In the genomic region with DNA sequence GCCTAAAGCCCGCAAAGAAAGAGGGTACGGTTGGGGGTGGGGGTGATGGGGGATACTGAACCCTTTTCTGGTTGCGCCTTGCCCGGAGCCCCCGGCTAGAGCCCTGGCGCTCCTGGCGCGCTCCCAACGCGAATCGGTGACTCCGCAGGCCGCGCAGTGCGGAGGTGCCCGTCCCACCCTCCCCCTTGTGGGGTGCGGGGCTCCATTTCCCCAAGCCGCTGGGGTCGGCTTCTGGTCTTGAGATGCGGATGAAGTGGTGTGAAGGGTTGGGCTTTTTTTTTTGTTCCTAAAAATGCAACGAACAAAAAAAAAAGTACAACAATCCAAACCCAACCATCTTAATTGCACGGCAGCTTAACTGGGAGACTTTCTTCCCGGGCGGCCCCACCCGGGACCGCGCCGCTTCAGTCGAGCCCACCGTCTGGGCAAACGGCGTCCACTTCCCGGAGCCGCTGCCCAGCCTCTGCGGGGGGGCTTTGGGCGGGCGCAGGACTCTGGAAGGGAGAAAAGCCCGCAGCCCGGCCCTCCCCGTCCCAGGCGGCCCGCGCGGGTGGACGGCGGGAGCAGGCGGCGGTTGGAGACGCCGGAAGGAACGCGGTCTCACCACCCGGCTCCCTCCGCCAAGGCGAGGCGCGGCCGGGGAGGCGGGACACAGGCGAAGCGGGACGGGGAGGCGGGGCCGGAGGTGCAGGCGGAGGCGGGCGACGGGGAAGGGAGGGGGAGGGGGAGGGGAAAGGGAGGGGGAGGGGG, we compare ENCODE assay signal across 8 cellular contexts. TPM values are rescaled to one million over a fixed set of nuclear protein-coding genes. Genes with fewer than 3 reads are reported as not detected.
DNase-seq lines count a peak whose midpoint lies in the region; ATAC-seq and TF ChIP-seq lines count a peak whose summit lies in the region.

No MANE protein-coding gene starts in this region.

- peaks cover 40% of the 10 kb centered on the region for H3K4me1 Mint-ChIP-seq in chondrocyte (ENCODE audit: low read depth)

- H3K9me3 Mint-ChIP-seq in chondrocyte (ENCODE audit: low read depth): no peaks in the 10 kb centered on the region

- ATAC-seq in GM18505 (IDR thresholded peaks at IDR 0.05; ENCODE audit: unreplicated experiment): peak; percentile 58
- ATAC-seq in HG03039 (IDR thresholded peaks at IDR 0.05; ENCODE audit: unreplicated experiment): peak; percentile 54
- peak; percentile 78 for ATAC-seq in left colon

- peak overlapping the region; percentile 66 for H3K27ac Mint-ChIP-seq in chondrocyte (ENCODE audit: unreplicated experiment)

- peaks cover 11% of the 10 kb centered on the region for H3K36me3 Mint-ChIP-seq in chondrocyte (ENCODE audit: low read depth)

- peak; percentile 34 for TF ChIP-seq CTCF in chondrocyte (IDR thresholded peaks at IDR 0.05)

- intact Hi-C loops in left colon (cut with DNase I, micrococcal nuclease): loop anchor here in 1 of 2 donors (5.0 to 10.0 kb wide), 4 partner anchors 91 to 918 kb away; no protein-coding TSS in a partner anchor

- H3K4me3 Mint-ChIP-seq in chondrocyte (ENCODE audit: unreplicated experiment): peak overlapping the region; percentile 71

- H3K27me3 Mint-ChIP-seq in chondrocyte (ENCODE audit: low read depth): no peaks in the 10 kb centered on the region

- peak; percentile 67 for DNase-seq in 8988T
- DNase-seq in NCI-H226: peak; percentile 82
- DNase-seq in activated CD4-positive, alpha-beta T cell treated with anti-CD3 and anti-CD28 coated beads for 4 hours: peak; percentile 87 to 92
- DNase-seq in chondrocyte (ENCODE audit: low spot score): peak; percentile 97
- DNase-seq in left colon: peak; percentile 93 to 96
- peak; percentile 68 to 72 for DNase-seq in stimulated activated CD4-positive, alpha-beta T cell treated with anti-CD3 and anti-CD28 coated beads, Interleukin-1b, Interleukin-23, amount 100 ng/mL, for 1 hour (ENCODE audit: low read depth in 2 of 2)

- peak; percentile 55 for TF ChIP-seq POLR2A in GM18505 (IDR thresholded peaks at IDR 0.05; ENCODE audit: borderline replicate concordance, extremely low read depth, insufficient read depth, insufficient read length)

RNA-seq across cellular contexts. Expression of gene TRIM13, which starts 0.5 kb away (rescaled TPM):
- total RNA-seq in chondrocyte (24.4 to 30.8 TPM (median 27.7 TPM) in 3 replicates), left colon (10 to 100 TPM; 26.0 to 32.8 TPM)

RNA-seq across cellular contexts. Expression of gene KCNRG, which starts 18.9 kb away (rescaled TPM):
- total RNA-seq in chondrocyte (0.22 to 0.59 TPM (median 0.36 TPM) in 3 replicates), left colon (under 1 TPM; 0.55 to 0.92 TPM)

Comparison
In these comparisons a context has a peak if more than half of its experiments do, and no peak if none do; other contexts are left out.
1. Peak in every context shown above with its lines: DNase-seq and ATAC-seq.